In genomic region chr10:124547651-124548168, GRCh38 we compare ENCODE assay signal across 1 cellular context.
A peak's percentile ranks its signal among the peaks of the same experiment; 100 is the strongest.
TF ChIP-seq lines count a peak whose summit lies in the region.

No MANE protein-coding gene starts in this region.

TF ChIP-seq in K562, 482 proteins besides CTCF, POLR2A, EP300 and RAD21 (continued from another document and continues in another):
- TF ChIP-seq CREB3L1 (IDR thresholded peaks at IDR 0.05; ENCODE audit: borderline replicate concordance, low read depth) (no peak), ARNT (IDR thresholded peaks at IDR 0.05) (no peak), HIVEP1 (CRISPR knock-in tag; IDR thresholded peaks at IDR 0.05) (no peak), RBFOX2 (IDR thresholded peaks at IDR 0.05; ENCODE audit: low read depth, low read length) (peak; percentile 45), HNRNPK (IDR thresholded peaks at IDR 0.05; ENCODE audit: low read depth, low read length, poor library complexity, severe bottlenecking) (no peak), ZBED1 (IDR thresholded peaks at IDR 0.05) (no peak), ZSCAN32 (CRISPR knock-in tag; IDR thresholded peaks at IDR 0.05) (no peak), TGIF2 (CRISPR knock-in tag; IDR thresholded peaks at IDR 0.05) (no peak), SIRT6 (IDR thresholded peaks at IDR 0.05; ENCODE audit: low read depth, low read length) (no peak), GTF3C2 (IDR thresholded peaks at IDR 0.05; ENCODE audit: borderline replicate concordance, extremely low read depth, insufficient read length) (no peak), HDAC2 (IDR thresholded peaks at IDR 0.05) (peak; percentile 39; the same call in 1 of the 2 replicates), ZNF280A (IDR thresholded peaks at IDR 0.05; ENCODE audit: low read depth, partially characterized antibody) (no peak), HMG20B (CRISPR knock-in tag; IDR thresholded peaks at IDR 0.05) (no peak), ZFPM2 (CRISPR knock-in tag; IDR thresholded peaks at IDR 0.05) (no peak), SNIP1 (IDR thresholded peaks at IDR 0.05; ENCODE audit: low read depth) (no peak), POLR2AphosphoS5 (IDR thresholded peaks at IDR 0.05; ENCODE audit: control insufficient read depth, insufficient read depth, low read depth, low read length) (no peak), ZNF12 (CRISPR knock-in tag; IDR thresholded peaks at IDR 0.05) (no peak), PRDM10 (IDR thresholded peaks at IDR 0.05; ENCODE audit: partially characterized antibody) (peak; percentile 16), MAFK (IDR thresholded peaks at IDR 0.05; ENCODE audit: low read length) (peak; percentile 87), TFAP4 (CRISPR knock-in tag; IDR thresholded peaks at IDR 0.05; ENCODE audit: borderline replicate concordance) (peak; percentile 95), ZNF589 (CRISPR knock-in tag; IDR thresholded peaks at IDR 0.05; ENCODE audit: low read depth) (no peak), ZZZ3 (IDR thresholded peaks at IDR 0.05) (no peak), NELFE (IDR thresholded peaks at IDR 0.05; ENCODE audit: insufficient read depth, insufficient read length) (no peak), ZNF274 (IDR thresholded peaks at IDR 0.05; ENCODE audit: borderline replicate concordance, low read depth, low read length) (no peak), E4F1 (CRISPR knock-in tag; IDR thresholded peaks at IDR 0.05; ENCODE audit: borderline replicate concordance) (no peak), BDP1 (IDR thresholded peaks at IDR 0.05; ENCODE audit: insufficient read depth, insufficient read length) (no peak), FOXA1 (IDR thresholded peaks at IDR 0.05; ENCODE audit: borderline replicate concordance) (no peak), EHMT2 (IDR thresholded peaks at IDR 0.05) (no peak), PML (IDR thresholded peaks at IDR 0.05; ENCODE audit: low read length) (no peak), CEBPG (CRISPR knock-in tag; IDR thresholded peaks at IDR 0.05) (peak; percentile 92), CEBPG (tag; conservative IDR thresholded peaks at IDR 0.05 in 1 of 2, IDR thresholded peaks at IDR 0.05 in 1 of 2) (peak; percentile 92 to 96), EP400 (IDR thresholded peaks at IDR 0.05) (0 out of 2 replicates have a peak, but pooled peaks have one; percentile 47), ZNF592 (IDR thresholded peaks at IDR 0.05) (peak; percentile 53; the same call in 1 of the 2 replicates), DPF2 (IDR thresholded peaks at IDR 0.05) (peak; percentile 70; the same call in 1 of the 2 replicates), CHD4 (IDR thresholded peaks at IDR 0.05; ENCODE audit: insufficient read depth, insufficient replicate concordance, low read depth, low read length, poor library complexity, severe bottlenecking) (no peak), CREB5 (CRISPR knock-in tag; IDR thresholded peaks at IDR 0.05) (no peak), HCFC1 (IDR thresholded peaks at IDR 0.05; ENCODE audit: low read depth, low read length) (no peak), HNRNPH1 (optimal IDR thresholded peaks at IDR 0.05; ENCODE audit: low read depth, low read length) (no peak), ASH1L (IDR thresholded peaks at IDR 0.05; ENCODE audit: borderline replicate concordance, low read depth, partially characterized antibody) (no peak), NRF1 (conservative IDR thresholded peaks at IDR 0.05 in 1 of 2, IDR thresholded peaks at IDR 0.05 in 1 of 2) (peak; percentile 41 to 48; a peak in 2 of 4 replicates), RBM39 (optimal IDR thresholded peaks at IDR 0.05; ENCODE audit: low read depth, low read length) (no peak), GABPB1 (CRISPR knock-in tag; IDR thresholded peaks at IDR 0.05) (0 out of 2 replicates have a peak, but pooled peaks have one; percentile 31), PTBP1 (IDR thresholded peaks at IDR 0.05; ENCODE audit: low read depth, low read length) (no peak), TCF7L2 (IDR thresholded peaks at IDR 0.05; ENCODE audit: low read depth, low read length) (no peak), ZNF263 (CRISPR knock-in tag; IDR thresholded peaks at IDR 0.05; ENCODE audit: borderline replicate concordance) (no peak), SETDB1 (IDR thresholded peaks at IDR 0.05; ENCODE audit: low read length) (no peak), COPS2 (conservative IDR thresholded peaks at IDR 0.05) (no peak)
